1 cellular context compared by ENCODE assay signal in genomic region chr18:3265564-3266033, GRCh38.
TF ChIP-seq lines count a peak whose summit lies in the region.

No MANE protein-coding gene starts in this region.

TF ChIP-seq in SK-N-SH treated with all-trans-retinoic acid at 6 μM for 48 hours, 23 proteins besides CTCF, POLR2A, EP300 and RAD21 (continued from another document):
- no peak for TF ChIP-seq TSHZ2 (CRISPR knock-in tag; IDR thresholded peaks at IDR 0.05)
TF ChIP-seq in SK-N-SH treated with all-trans-retinoic acid at 6 μM for 48 hours: peak in this region for 3.
